27 cellular contexts compared by ENCODE assay signal in the genomic region with DNA sequence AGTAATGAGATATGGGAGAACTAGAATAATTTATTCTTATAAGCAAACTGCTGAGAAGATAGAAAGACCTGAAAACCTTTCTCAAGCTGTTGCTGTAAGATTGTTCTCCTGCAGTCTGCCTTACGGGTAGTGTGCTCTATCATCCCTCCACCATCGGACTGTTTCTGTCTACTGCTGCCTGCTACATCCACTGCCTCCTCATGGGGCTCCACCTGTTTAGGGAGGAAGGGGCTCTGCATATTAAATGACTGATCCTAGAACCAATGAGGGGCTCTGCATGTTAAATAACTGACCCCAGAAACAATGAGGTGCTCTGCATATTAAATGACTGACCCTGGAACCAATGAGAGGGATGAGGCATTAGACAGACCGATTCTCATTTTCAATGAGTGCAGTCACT.
"Had no signal": no experiment of that assay in that cellular context is flagged by ENCODE, and none has a peak within 500 bp of the region (broad histone marks: within the 10 kb centered on the region; RNA-seq: fewer than 3 reads in every experiment).

No MANE protein-coding gene starts in this region.

- H3K27me3 ChIP-seq: body of pancreas, colonic mucosa, neutrophil, ovary, stomach, thyroid gland, upper lobe of right lung had no signal

- H3K27ac Mint-ChIP-seq: activated naive CD8-positive, alpha-beta T cell; activated T-cell treated with anti-CD3 and anti-CD28 coated beads, Interleukin-2, amount 50 U/mL, for 72 hours; nephron progenitor cell; stimulated activated memory B cell treated with anti-CD40 and anti-IgM and Interleukin-4, amounts not matched to agents 10 μg/mL and 1 μg/mL and 100 μg/mL, for 72 hours; T-helper 2 cell treated with Interferon-gamma antibody and Interleukin-4, amounts not matched to agents 5 μg/mL and 100 μg/mL, for 36 hours had no signal

- H3K27ac ChIP-seq: body of pancreas, colonic mucosa, epithelial cell of prostate, neutrophil, ovary, psoas muscle, stomach, thyroid gland, upper lobe of right lung had no signal

- H3K9me3 Mint-ChIP-seq: nephron progenitor cell had no signal

- H3K36me3 Mint-ChIP-seq: activated naive CD8-positive, alpha-beta T cell had no signal

- H3K4me1 ChIP-seq: body of pancreas, colonic mucosa, psoas muscle, thyroid gland, upper lobe of right lung had no signal

- H3K4me3 ChIP-seq: body of pancreas, colonic mucosa, ovary, psoas muscle, smooth muscle cell, stomach, thyroid gland, upper lobe of right lung had no signal

- H3K27me3 Mint-ChIP-seq: activated naive CD8-positive, alpha-beta T cell; stimulated activated memory B cell treated with anti-CD40 and anti-IgM and Interleukin-4, amounts not matched to agents 10 μg/mL and 1 μg/mL and 100 μg/mL, for 72 hours had no signal

- H3K4me3 Mint-ChIP-seq: activated naive CD8-positive, alpha-beta T cell; activated T-cell treated with anti-CD3 and anti-CD28 coated beads, Interleukin-2, amount 50 U/mL, for 72 hours; nephron progenitor cell; stimulated activated memory B cell treated with anti-CD40 and anti-IgM and Interleukin-4, amounts not matched to agents 10 μg/mL and 1 μg/mL and 100 μg/mL, for 72 hours; T-helper 2 cell treated with Interferon-gamma antibody and Interleukin-4, amounts not matched to agents 5 μg/mL and 100 μg/mL, for 36 hours had no signal

- ATAC-seq: activated T-cell treated with anti-CD3 and anti-CD28 coated beads, Interleukin-2, amount 50 U/mL, for 72 hours; body of pancreas; left colon; psoas muscle; stimulated activated memory B cell treated with anti-CD40 and anti-IgM and Interleukin-4, amounts not matched to agents 10 μg/mL and 1 μg/mL and 100 μg/mL, for 72 hours; upper lobe of right lung had no signal

- DNase-seq: activated CD4-positive, alpha-beta T cell treated with anti-CD3 and anti-CD28 coated beads for 4 hours; activated CD4-positive, alpha-beta T cell treated with anti-CD3 and anti-CD28 coated beads, Interleukin-2, amount 50 U/mL, for 4 hours; activated naive CD4-positive, alpha-beta T cell treated with Interleukin-2 at 50 U/mL for 16 hours; activated T-cell treated with anti-CD3 and anti-CD28 coated beads for 4 hours; activated T-cell treated with anti-CD3 and anti-CD28 coated beads, Interleukin-2, amount 50 U/mL, for 72 hours; aorta; body of pancreas; colonic mucosa; effector CD8-positive, alpha-beta T cell; glutamatergic neuron; left colon; nephron progenitor cell; ovary; psoas muscle; stimulated activated CD4-positive, alpha-beta T cell treated with anti-CD3 and anti-CD28 coated beads, Interleukin-1b, Interleukin-23, amount 100 ng/mL, for 48 hours; stimulated activated CD4-positive, alpha-beta T cell treated with anti-CD3 and anti-CD28 coated beads, Interleukin-4, amount 100 ng/mL, for 4 hours; stimulated activated CD8-positive, alpha-beta memory T cell treated with anti-CD3 and anti-CD28 coated beads, Interleukin-4, amount 100 ng/mL, for 48 hours; stomach; T-helper 1 cell; thyroid gland; upper lobe of right lung had no signal

- H3K4me1 Mint-ChIP-seq: nephron progenitor cell had no signal

- H3K4me2 ChIP-seq: smooth muscle cell had no signal
